1 cellular context compared by ENCODE assay signal in genomic region chr1:78045850-78046778, GRCh38.
TF ChIP-seq lines count a peak whose summit lies in the region.

Gene GIPC2, plus strand, starts transcription at chr1:78045966. Its CDS starts 129 bp downstream, at chr1:78046095.

TF ChIP-seq in H1, 55 proteins besides CTCF, POLR2A, EP300 and RAD21 (continued from another document):
- peak; percentile 5 to 82; a peak in 2 of 4 replicates for TF ChIP-seq HDAC2 (IDR thresholded peaks at IDR 0.05; ENCODE audit: borderline replicate concordance in 1 of 2, low read depth in 2 of 2, low read length in 2 of 2)
- TF ChIP-seq KDM1A (IDR thresholded peaks at IDR 0.05; ENCODE audit: borderline replicate concordance, low read length), result no peak
- TF ChIP-seq RNF2 (IDR thresholded peaks at IDR 0.05; ENCODE audit: borderline replicate concordance, low read depth, low read length, missing control alignments, poor library complexity, severe bottlenecking), result peak; percentile 60
- TF ChIP-seq JUND (IDR thresholded peaks at IDR 0.05; ENCODE audit: low read length), result no peak
- TF ChIP-seq CEBPB (IDR thresholded peaks at IDR 0.05; ENCODE audit: low read depth, low read length), result no peak
- peak; percentile 54; the same call in 1 of the 2 replicates for TF ChIP-seq PHF8 (conservative IDR thresholded peaks at IDR 0.05; ENCODE audit: low read depth, low read length)
- TF ChIP-seq NANOG (IDR thresholded peaks at IDR 0.05; ENCODE audit: insufficient read depth, low read depth, low read length, poor library complexity, severe bottlenecking), result no peak
- no peak for TF ChIP-seq SP2 (IDR thresholded peaks at IDR 0.05; ENCODE audit: low read length)
- TF ChIP-seq SIX5 (IDR thresholded peaks at IDR 0.05; ENCODE audit: low read depth, low read length), result no peak
- no peak for TF ChIP-seq GABPA (IDR thresholded peaks at IDR 0.05; ENCODE audit: borderline replicate concordance, insufficient read depth, low read length)
- TF ChIP-seq EZH2 (IDR thresholded peaks at IDR 0.05; ENCODE audit: low read depth, low read length, severe bottlenecking), result peak; percentile 67
- 0 out of 2 replicates have a peak, but pooled peaks have one; percentile 8 for TF ChIP-seq TCF12 (IDR thresholded peaks at IDR 0.05; ENCODE audit: low read depth, low read length)
- peak; percentile 41; the same call in 1 of the 2 replicates for TF ChIP-seq POLR2AphosphoS5 (IDR thresholded peaks at IDR 0.05; ENCODE audit: low read depth, low read length)
- TF ChIP-seq RBBP5 (IDR thresholded peaks at IDR 0.05; ENCODE audit: borderline replicate concordance, low read depth, low read length), result peak; percentile 62; the same call in 1 of the 2 replicates
- no peak for TF ChIP-seq FOSL1 (IDR thresholded peaks at IDR 0.05; ENCODE audit: insufficient read depth, low read depth, low read length)
- no peak for TF ChIP-seq CBX5 (IDR thresholded peaks at IDR 0.05; ENCODE audit: low read depth, low read length)
- no peak for TF ChIP-seq CHD1 (IDR thresholded peaks at IDR 0.05; ENCODE audit: low read depth, low read length)
- no peak for TF ChIP-seq GTF2F1 (IDR thresholded peaks at IDR 0.05; ENCODE audit: borderline replicate concordance, low read depth, low read length)
- no peak for TF ChIP-seq TEAD4 (IDR thresholded peaks at IDR 0.05; ENCODE audit: low read depth, low read length)
- no peak for TF ChIP-seq SIN3A (conservative IDR thresholded peaks at IDR 0.05 in 1 of 2, IDR thresholded peaks at IDR 0.05 in 1 of 2; ENCODE audit: low read depth in 1 of 2, low read length in 2 of 2)
- TF ChIP-seq MAX (IDR thresholded peaks at IDR 0.05), result peak; percentile 92
- no peak for TF ChIP-seq CBX8 (IDR thresholded peaks at IDR 0.05; ENCODE audit: borderline replicate concordance, low read depth, low read length)
- no peak for TF ChIP-seq SRF (IDR thresholded peaks at IDR 0.05; ENCODE audit: low read depth, low read length)
- TF ChIP-seq SIRT6 (IDR thresholded peaks at IDR 0.05; ENCODE audit: low read length), result no peak
- peak; percentile 96 for TF ChIP-seq KDM4A (IDR thresholded peaks at IDR 0.05; ENCODE audit: low read depth, low read length, severe bottlenecking)
- peak; percentile 61; the same call in 1 of the 2 replicates for TF ChIP-seq YY1 (IDR thresholded peaks at IDR 0.05; ENCODE audit: low read depth, low read length)
- TF ChIP-seq RFX5 (IDR thresholded peaks at IDR 0.05; ENCODE audit: borderline replicate concordance, low read depth, low read length), result no peak
- TF ChIP-seq BCL11A (IDR thresholded peaks at IDR 0.05; ENCODE audit: low read depth in 2 of 2, low read length in 2 of 2), result no peak
- TF ChIP-seq CHD7 (IDR thresholded peaks at IDR 0.05; ENCODE audit: insufficient replicate concordance, low read length), result no peak
- TF ChIP-seq TAF1 (IDR thresholded peaks at IDR 0.05; ENCODE audit: low read depth, low read length), result peak; percentile 54
- no peak for TF ChIP-seq RXRA (IDR thresholded peaks at IDR 0.05; ENCODE audit: insufficient read depth, low read depth, low read length)
- TF ChIP-seq E2F6 (IDR thresholded peaks at IDR 0.05), result peak; percentile 98
- TF ChIP-seq TBP (IDR thresholded peaks at IDR 0.05; ENCODE audit: low read depth, low read length), result peak; percentile 41; the same call in 1 of the 2 replicates
- 0 out of 2 replicates have a peak, but pooled peaks have one; percentile 11 for TF ChIP-seq EGR1 (IDR thresholded peaks at IDR 0.05; ENCODE audit: borderline replicate concordance, low read depth, low read length)
- peak; percentile 72; the same call in 1 of the 2 replicates for TF ChIP-seq SUZ12 (IDR thresholded peaks at IDR 0.05; ENCODE audit: low read length)
- no peak for TF ChIP-seq KDM5A (IDR thresholded peaks at IDR 0.05; ENCODE audit: low read length)
- TF ChIP-seq BRCA1 (IDR thresholded peaks at IDR 0.05; ENCODE audit: low read depth, low read length), result no peak
- TF ChIP-seq SP4 (IDR thresholded peaks at IDR 0.05; ENCODE audit: low read length), result no peak
- no peak for TF ChIP-seq ZNF274 (IDR thresholded peaks at IDR 0.05; ENCODE audit: borderline replicate concordance, extremely low read depth, low read length)
- TF ChIP-seq BACH1 (IDR thresholded peaks at IDR 0.05; ENCODE audit: low read length), result peak; percentile 36; the same call in 1 of the 2 replicates
- TF ChIP-seq ATF2 (IDR thresholded peaks at IDR 0.05; ENCODE audit: low read length), result no peak
- no peak for TF ChIP-seq ATF3 (IDR thresholded peaks at IDR 0.05; ENCODE audit: insufficient read depth, low read depth, low read length)
- no peak for TF ChIP-seq JUN (IDR thresholded peaks at IDR 0.05; ENCODE audit: low read depth, low read length)
